In genomic region chr6:69663215-69663614, GRCh38 we compare ENCODE assay signal across 20 cellular contexts.
"Had no signal": no experiment of that assay in that cellular context is flagged by ENCODE, and none has a peak within 500 bp of the region (broad histone marks: within the 10 kb centered on the region; RNA-seq: fewer than 3 reads in every experiment).

No MANE protein-coding gene starts in this region.

- H3K4me3 ChIP-seq: esophagus squamous epithelium, heart right ventricle, left lung, right lobe of liver, suprapubic skin, transverse colon had no signal

- H3K9me3 ChIP-seq: esophagus squamous epithelium, right lobe of liver, suprapubic skin, transverse colon had no signal

- DNase-seq: activated CD4-positive, alpha-beta memory T cell treated with anti-CD3 and anti-CD28 coated beads for 36 hours; activated CD4-positive, alpha-beta T cell treated with anti-CD3 and anti-CD28 coated beads for 4 hours; activated gamma-delta T cell treated with Interleukin-2 at 50 U/mL for 16 hours; activated T-cell treated with anti-CD3 and anti-CD28 coated beads for 4 hours; dermis blood vessel endothelial cell; effector memory CD4-positive, alpha-beta T cell; esophagus squamous epithelium; heart right ventricle; left lung; right lobe of liver; small intestine; stimulated activated CD4-positive, alpha-beta T cell treated with anti-CD3 and anti-CD28 coated beads, Interleukin-4, amount 100 ng/mL, for 1 hour; stimulated activated naive CD8-positive, alpha-beta T cell treated with anti-CD3 and anti-CD28 coated beads, Interleukin-15, amount 100 ng/mL, for 72 hours; transverse colon had no signal

- H3K4me1 Mint-ChIP-seq: mesothelial cell of epicardium, nephron had no signal

- H3K4me1 ChIP-seq: esophagus squamous epithelium, heart right ventricle, left lung, parathyroid adenoma, right lobe of liver, suprapubic skin, transverse colon had no signal

- H3K4me3 Mint-ChIP-seq: activated CD4-positive, alpha-beta memory T cell treated with anti-CD3 and anti-CD28 coated beads for 36 hours; activated naive CD8-positive, alpha-beta T cell; activated T-helper 1 cell treated with anti-CD3 and anti-CD28 coated beads, Interleukin-12 subunit alpha, Interleukin-12 subunit beta, Interleukin-2, Interleukin-4 antibody, amounts not matched to agents 30 ng/mL and 10 ng/mL and 1 ng/mL, durations not matched to agents 14 hours and 24 hours and 36 hours; mesothelial cell of epicardium; nephron; stimulated activated naive CD8-positive, alpha-beta T cell treated with anti-CD3 and anti-CD28 coated beads, Interleukin-15, amount 100 ng/mL, for 72 hours had no signal

- H3K27me3 ChIP-seq: esophagus squamous epithelium, heart right ventricle, left lung, right lobe of liver, suprapubic skin, transverse colon had no signal

- H3K36me3 Mint-ChIP-seq: activated naive CD8-positive, alpha-beta T cell had no signal

- ATAC-seq: heart right ventricle; left lung; stimulated activated naive CD8-positive, alpha-beta T cell treated with anti-CD3 and anti-CD28 coated beads, Interleukin-15, amount 100 ng/mL, for 72 hours had no signal

- H3K27ac ChIP-seq: esophagus squamous epithelium, heart right ventricle, left lung, parathyroid adenoma, right lobe of liver, suprapubic skin, transverse colon had no signal

- H3K36me3 ChIP-seq: esophagus squamous epithelium, heart right ventricle, left lung, right lobe of liver, suprapubic skin, transverse colon had no signal

- H3K27ac Mint-ChIP-seq: activated CD4-positive, alpha-beta memory T cell treated with anti-CD3 and anti-CD28 coated beads for 36 hours; activated naive CD8-positive, alpha-beta T cell; activated T-helper 1 cell treated with anti-CD3 and anti-CD28 coated beads, Interleukin-12 subunit alpha, Interleukin-12 subunit beta, Interleukin-2, Interleukin-4 antibody, amounts not matched to agents 30 ng/mL and 10 ng/mL and 1 ng/mL, durations not matched to agents 14 hours and 24 hours and 36 hours; mesothelial cell of epicardium; nephron; stimulated activated naive CD8-positive, alpha-beta T cell treated with anti-CD3 and anti-CD28 coated beads, Interleukin-15, amount 100 ng/mL, for 72 hours had no signal
